In genomic region chr2:216308532-216308931, GRCh38 we compare ENCODE assay signal across 17 cellular contexts.
A peak's percentile ranks its signal among the peaks of the same experiment; 100 is the strongest.
DNase-seq lines count a peak whose midpoint lies in the region; ATAC-seq and TF ChIP-seq lines count a peak whose summit lies in the region.
"Had no signal": no experiment of that assay in that cellular context is flagged by ENCODE, and none has a peak within 500 bp of the region (broad histone marks: within the 10 kb centered on the region; RNA-seq: fewer than 3 reads in every experiment).

No MANE protein-coding gene starts in this region.

- no peaks in the 10 kb centered on the region for H3K9me3 Mint-ChIP-seq in progenitor cell of endocrine pancreas (ENCODE audit: low read depth)
- H3K9me3 Mint-ChIP-seq: activated T-cell treated with anti-CD3 and anti-CD28 coated beads, Interleukin-2, amount 50 U/mL, for 4 hours; naive thymus-derived CD4-positive, alpha-beta T cell had no signal

- H3K27me3 Mint-ChIP-seq in progenitor cell of endocrine pancreas, result no peaks in the 10 kb centered on the region

- no peak for TF ChIP-seq POLR2A in prostate gland (IDR thresholded peaks at IDR 0.05)

- H3K27me3 ChIP-seq in endocrine pancreas (ENCODE audit: control insufficient read depth, insufficient read depth, low read length) (no peaks in the 10 kb centered on the region), prostate gland (replicated peaks; ENCODE audit: insufficient read depth) (no peaks in the 10 kb centered on the region)
- H3K27me3 ChIP-seq: gastroesophageal sphincter had no signal

- no peak overlapping the region for H3K9ac ChIP-seq in endocrine pancreas (ENCODE audit: control insufficient read depth, insufficient read depth, low read length)

- no peaks in the 10 kb centered on the region for H3K36me3 Mint-ChIP-seq in progenitor cell of endocrine pancreas (ENCODE audit: insufficient read depth)
- H3K36me3 Mint-ChIP-seq: naive thymus-derived CD4-positive, alpha-beta T cell had no signal

- H3K27ac Mint-ChIP-seq in progenitor cell of endocrine pancreas, result no peak overlapping the region
- H3K27ac Mint-ChIP-seq: naive thymus-derived CD4-positive, alpha-beta T cell had no signal

- H3K4me3 Mint-ChIP-seq in progenitor cell of endocrine pancreas (ENCODE audit: low read depth), result no peak overlapping the region
- H3K4me3 Mint-ChIP-seq: activated T-cell treated with anti-CD3 and anti-CD28 coated beads, Interleukin-2, amount 50 U/mL, for 4 hours; naive thymus-derived CD4-positive, alpha-beta T cell had no signal

- no peaks in the 10 kb centered on the region for H3K9me3 ChIP-seq in endocrine pancreas (ENCODE audit: control insufficient read depth, low read length)
- H3K9me3 ChIP-seq in prostate gland, result no peaks in the 10 kb centered on the region
- H3K9me3 ChIP-seq: gastroesophageal sphincter had no signal

- H3K27ac ChIP-seq in prostate gland, result no peak overlapping the region
- H3K27ac ChIP-seq: gastroesophageal sphincter had no signal

- TF ChIP-seq CTCF in prostate gland (IDR thresholded peaks at IDR 0.05) (no peak), progenitor cell of endocrine pancreas (IDR thresholded peaks at IDR 0.05; ENCODE audit: unreplicated experiment) (no peak)

- peak; percentile 44 for DNase-seq in NCI-H1105 treated with DMSO at 0.1 percent for 48 hours (lab: John Stamatoyannopoulos, UW)
- no peak for DNase-seq in NCI-H1105 (lab: John Stamatoyannopoulos, UW)
- DNase-seq in NCI-H2227 (lab: John Stamatoyannopoulos, UW; ENCODE audit: unreplicated experiment), result peak; percentile 45
- peak; percentile 75 for DNase-seq in renal cortical epithelial cell (ENCODE audit: low read depth)
- DNase-seq in prostate gland (ENCODE audit: low spot score), result no peak
- no peak for DNase-seq in progenitor cell of endocrine pancreas (ENCODE audit: low spot score, unreplicated experiment)
- DNase-seq: 8988T; activated T-cell treated with anti-CD3 and anti-CD28 coated beads, Interleukin-2, amount 50 U/mL, for 4 hours; amygdala; kidney; naive thymus-derived CD4-positive, alpha-beta T cell; NK-92 treated with Interleukin-12 subunit alpha and Interleukin-12 subunit beta, amount 100 ng/mL, for 24 hours; trophoblast cell had no signal

- peaks cover 2% of the 10 kb centered on the region for H3K4me1 Mint-ChIP-seq in progenitor cell of endocrine pancreas (ENCODE audit: low read depth)

- 58% methylated on average over 4 of the region's 4 CpGs for WGBS in prostate gland

- H3K36me3 ChIP-seq in endocrine pancreas (ENCODE audit: control insufficient read depth, insufficient read depth, low read length) (no peaks in the 10 kb centered on the region), prostate gland (no peaks in the 10 kb centered on the region)
- H3K36me3 ChIP-seq: gastroesophageal sphincter had no signal

- intact Hi-C loops in prostate gland (cut with DNase I), result no loop called here

- H3K4me3 ChIP-seq in endocrine pancreas (ENCODE audit: control insufficient read depth, insufficient read depth, low read length) (peak overlapping the region; percentile 30), prostate gland (no peak overlapping the region)
- H3K4me3 ChIP-seq: gastroesophageal sphincter had no signal

- H3K4me1 ChIP-seq in endocrine pancreas (ENCODE audit: control insufficient read depth, insufficient read depth, low read length) (peaks cover 7% of the 10 kb centered on the region), prostate gland (replicated peaks) (no peaks in the 10 kb centered on the region)
- H3K4me1 ChIP-seq: gastroesophageal sphincter had no signal

- ATAC-seq in esophagus mucosa, result no peak
- ATAC-seq: activated T-cell treated with anti-CD3 and anti-CD28 coated beads, Interleukin-2, amount 50 U/mL, for 4 hours; gastroesophageal sphincter; HCT116; naive thymus-derived CD4-positive, alpha-beta T cell had no signal

Comparison
In these comparisons a context has a peak if more than half of its experiments do, and no peak if none do; other contexts are left out.
1. DNase-seq: peak in NCI-H1105 treated with DMSO at 0.1 percent for 48 hours (single experiment), NCI-H2227 (single experiment) and renal cortical epithelial cell (single experiment); none in NCI-H1105 (single experiment), prostate gland (single experiment) and progenitor cell of endocrine pancreas (single experiment).